ENCODE assay signal across 22 cellular contexts in the genomic region with DNA sequence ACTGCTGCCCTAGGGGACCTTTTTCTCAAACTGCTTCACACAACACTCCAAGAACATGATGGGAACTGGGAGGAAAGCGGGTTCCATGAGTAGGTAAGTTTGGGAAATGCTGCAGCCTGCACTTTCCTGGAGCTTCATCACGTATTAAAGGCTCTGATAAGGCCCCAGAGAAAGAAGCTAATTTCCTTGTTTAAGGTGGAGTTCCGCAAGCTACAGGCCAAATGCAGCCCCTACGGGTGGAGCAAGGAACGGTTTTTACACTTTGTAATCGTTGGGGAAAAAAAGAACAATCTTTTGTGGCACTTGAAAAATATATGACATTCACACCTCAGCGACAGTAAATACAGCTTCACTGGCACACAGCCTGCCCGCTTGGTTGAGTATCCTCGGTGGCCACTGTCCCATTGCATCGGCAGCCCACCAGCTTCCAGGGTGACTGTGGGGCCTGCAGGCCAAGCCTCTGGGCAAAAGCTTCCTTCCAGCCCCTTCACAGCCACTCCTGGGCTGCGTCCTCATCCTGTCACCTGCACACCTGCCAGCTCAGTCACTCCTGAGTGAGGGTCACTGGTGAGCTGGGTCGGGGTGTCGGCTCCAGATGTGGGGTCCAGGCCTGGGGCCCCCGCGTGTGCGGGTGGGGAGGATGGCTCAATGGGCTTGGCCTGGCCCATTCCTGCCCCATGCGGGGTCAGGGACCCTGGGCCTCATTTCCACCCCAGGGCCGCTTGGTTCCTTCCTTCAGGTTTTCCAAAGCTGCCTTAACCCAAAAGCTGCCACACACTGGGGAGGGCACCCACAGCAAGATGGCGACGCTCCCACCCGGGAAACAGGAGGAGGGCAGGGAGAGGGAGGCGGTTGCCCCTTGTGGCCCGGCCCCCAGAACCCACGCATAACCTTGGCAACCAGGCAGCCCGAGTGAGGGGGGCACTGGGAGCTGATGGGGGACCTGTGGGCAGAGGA. TPM values are rescaled to one million over a fixed set of nuclear protein-coding genes. Genes with fewer than 3 reads are reported as not detected.
DNase-seq lines count a peak whose midpoint lies in the region; ATAC-seq and TF ChIP-seq lines count a peak whose summit lies in the region.
"Had no signal": no experiment of that assay in that cellular context is flagged by ENCODE, and none has a peak within 500 bp of the region (broad histone marks: within the 10 kb centered on the region; RNA-seq: fewer than 3 reads in every experiment).

No MANE protein-coding gene starts in this region.

- H3K4me1 Mint-ChIP-seq in neural crest cell = peaks cover 6% of the 10 kb centered on the region
- peaks cover 5 to 32% (median 14%) of the 10 kb centered on the region in 4 donors for H3K4me1 Mint-ChIP-seq in CD4-positive, alpha-beta memory T cell
- H3K4me1 Mint-ChIP-seq: activated T-helper 17 cell treated with anti-CD3 and anti-CD28 coated beads, Interleukin-2, amount 50 U/mL, for 72 hours had no signal

- TF ChIP-seq CTCF in HEK293 (tag by site-specific recombination; IDR thresholded peaks at IDR 0.05) (no peak), neural crest cell (conservative IDR thresholded peaks at IDR 0.05) (peak; percentile 38)

- intact Hi-C loops in CD4-positive, alpha-beta memory T cell (cut with micrococcal nuclease) = no loop called here

- H3K9me3 ChIP-seq in HEK293 (ENCODE audit: control insufficient read depth, insufficient read depth, low read depth, low read length) = no peaks in the 10 kb centered on the region
- H3K9me3 ChIP-seq in duodenal mucosa (ENCODE audit: control insufficient read depth in 1 of 2, low read length in 2 of 2) = no peaks in the 10 kb centered on the region
- H3K9me3 ChIP-seq in CD4-positive, alpha-beta memory T cell (ENCODE audit: control insufficient read depth in 1 of 2, low read length in 2 of 2) = no peaks in the 10 kb centered on the region
- H3K9me3 ChIP-seq: esophagus squamous epithelium had no signal

- CTCF ChIA-PET in HEK293 (lab: Yijun Ruan, JAX) = interaction anchor here (0.5 to 0.9 kb wide), 2 partner anchors 10 to 1262 kb away, joined by 3 read pairs; no protein-coding TSS in a partner anchor
- CTCF ChIA-PET in CD4-positive, alpha-beta memory T cell (lab: Charles Lee; ENCODE audit: partially characterized antibody) = interaction anchor here (0.8 kb wide), 1 partner anchor 231 kb away, joined by 4 read pairs; no protein-coding TSS in a partner anchor

- H3K36me3 ChIP-seq in HEK293 (ENCODE audit: control insufficient read depth in 2 of 2, insufficient read depth in 1 of 2, low read length in 2 of 2) (no peaks in the 10 kb centered on the region), duodenal mucosa (ENCODE audit: control insufficient read depth in 1 of 2, insufficient read depth in 2 of 2, low read length in 2 of 2) (no peaks in the 10 kb centered on the region)
- no peaks in the 10 kb centered on the region for H3K36me3 ChIP-seq in CD4-positive, alpha-beta memory T cell (ENCODE audit: insufficient read depth, low read length)
- H3K36me3 ChIP-seq: esophagus squamous epithelium had no signal

- peaks cover 0 to 12% of the 10 kb centered on the region in 2 donors for H3K27me3 ChIP-seq in duodenal mucosa (ENCODE audit: control insufficient read depth in 1 of 2, insufficient read depth in 2 of 2, low read length in 2 of 2)
- H3K27me3 ChIP-seq in CD4-positive, alpha-beta memory T cell (ENCODE audit: insufficient read depth, low read length) = peaks cover 11% of the 10 kb centered on the region

- H3K27ac Mint-ChIP-seq in neural crest cell (ENCODE audit: unreplicated experiment) = no peak overlapping the region
- no peak overlapping the region for H3K27ac Mint-ChIP-seq in CD4-positive, alpha-beta memory T cell
- H3K27ac Mint-ChIP-seq: activated naive CD8-positive, alpha-beta T cell treated with anti-CD3 and anti-CD28 coated beads, Interleukin-2, amount 50 U/mL, for 24 hours; activated T-helper 17 cell treated with anti-CD3 and anti-CD28 coated beads, Interleukin-2, amount 50 U/mL, for 72 hours had no signal

- H3K4me3 ChIP-seq in HEK293 (ENCODE audit: low read depth, low read length) = no peak overlapping the region
- H3K4me3 ChIP-seq in duodenal mucosa (ENCODE audit: low read depth in 1 of 2, low read length in 2 of 2) = peak overlapping the region; percentile 79 to 84
- H3K4me3 ChIP-seq in CD4-positive, alpha-beta memory T cell (ENCODE audit: low read length in 2 of 2) = no peak overlapping the region
- H3K4me3 ChIP-seq: esophagus squamous epithelium had no signal

- H3K4me3 Mint-ChIP-seq in neural crest cell = no peak overlapping the region
- H3K4me3 Mint-ChIP-seq in CD4-positive, alpha-beta memory T cell = peak overlapping the region in 4 of 8 donors; percentile 18 to 61 (median 48)
- H3K4me3 Mint-ChIP-seq: activated naive CD8-positive, alpha-beta T cell treated with anti-CD3 and anti-CD28 coated beads, Interleukin-2, amount 50 U/mL, for 24 hours; activated T-helper 17 cell treated with anti-CD3 and anti-CD28 coated beads, Interleukin-2, amount 50 U/mL, for 72 hours had no signal

- peak; percentile 43 for DNase-seq in DMS 273 (lab: John Stamatoyannopoulos, UW; ENCODE audit: unreplicated experiment)
- DNase-seq in DMS 273 treated with DMSO at 0.1 percent for 48 hours (lab: John Stamatoyannopoulos, UW) = no peak
- DNase-seq in neural crest cell (ENCODE audit: low read depth, low spot score) = no peak
- no peak for DNase-seq in CD4-positive, alpha-beta memory T cell
- no peak for DNase-seq in stimulated activated CD4-positive, alpha-beta T cell treated with anti-CD3 and anti-CD28 coated beads, Interleukin-4, amount 100 ng/mL, for 24 hours
- DNase-seq: activated CD8-positive, alpha-beta memory T cell treated with anti-CD3 and anti-CD28 coated beads for 24 hours; activated naive CD8-positive, alpha-beta T cell treated with anti-CD3 and anti-CD28 coated beads, Interleukin-2, amount 50 U/mL, for 24 hours; caudate nucleus; DMS53; effector CD4-positive, alpha-beta T cell; esophagus squamous epithelium; head of caudate nucleus; MV-4-11; NCI-H2081 treated with DMSO at 0.1 percent for 48 hours; NCI-H524; SHP77 had no signal

- POLR2A ChIA-PET in HEK293 (lab: Yijun Ruan, JAX) = no interaction called here
- POLR2A ChIA-PET in CD4-positive, alpha-beta memory T cell (lab: Charles Lee; ENCODE audit: partially characterized antibody) = no interaction called here

- H3K27me3 Mint-ChIP-seq in neural crest cell (ENCODE audit: low read depth) = peaks cover 42% of the 10 kb centered on the region
- peaks cover 7% of the 10 kb centered on the region in 2 donors for H3K27me3 Mint-ChIP-seq in CD4-positive, alpha-beta memory T cell

- H3K9me3 Mint-ChIP-seq in neural crest cell = no peaks in the 10 kb centered on the region
- no peaks in the 10 kb centered on the region for H3K9me3 Mint-ChIP-seq in CD4-positive, alpha-beta memory T cell
- H3K9me3 Mint-ChIP-seq: activated naive CD8-positive, alpha-beta T cell treated with anti-CD3 and anti-CD28 coated beads, Interleukin-2, amount 50 U/mL, for 24 hours; activated T-helper 17 cell treated with anti-CD3 and anti-CD28 coated beads, Interleukin-2, amount 50 U/mL, for 72 hours had no signal

- H3K36me3 Mint-ChIP-seq in neural crest cell (ENCODE audit: low read depth) = no peaks in the 10 kb centered on the region
- H3K36me3 Mint-ChIP-seq in CD4-positive, alpha-beta memory T cell = no peaks in the 10 kb centered on the region

- H3K4me1 ChIP-seq in HEK293 (ENCODE audit: control insufficient read depth, insufficient read depth, low read length) (no peaks in the 10 kb centered on the region), duodenal mucosa (ENCODE audit: control insufficient read depth in 1 of 2, insufficient read depth in 2 of 2, low read length in 2 of 2) (peaks cover 3 to 43% of the 10 kb centered on the region in 2 donors)
- H3K4me1 ChIP-seq in CD4-positive, alpha-beta memory T cell (ENCODE audit: insufficient read depth, low read length) = peaks cover 34% of the 10 kb centered on the region

- no peak overlapping the region for H3K27ac ChIP-seq in HEK293 (ENCODE audit: extremely low read depth, low read depth, low read length)
- no peak overlapping the region for H3K27ac ChIP-seq in duodenal mucosa (ENCODE audit: low read depth, low read length)
- no peak overlapping the region for H3K27ac ChIP-seq in CD4-positive, alpha-beta memory T cell (ENCODE audit: low read depth, low read length)
- H3K27ac ChIP-seq: 22Rv1, C4-2B, esophagus squamous epithelium had no signal

- no peak for ATAC-seq in HG03280 (IDR thresholded peaks at IDR 0.05; ENCODE audit: unreplicated experiment)
- ATAC-seq: activated naive CD8-positive, alpha-beta T cell treated with anti-CD3 and anti-CD28 coated beads, Interleukin-2, amount 50 U/mL, for 24 hours; activated T-helper 17 cell treated with anti-CD3 and anti-CD28 coated beads, Interleukin-2, amount 50 U/mL, for 72 hours had no signal

- peak overlapping the region; percentile 84 to 86 for H3K9ac ChIP-seq in duodenal mucosa (ENCODE audit: low read depth in 1 of 2, low read length in 2 of 2)

TF ChIP-seq in HEK293, 187 proteins besides CTCF, POLR2A, EP300 and RAD21:
- TF ChIP-seq PRDM1 (tag by site-specific recombination; IDR thresholded peaks at IDR 0.05) (no peak), ZNF654 (tag by site-specific recombination; IDR thresholded peaks at IDR 0.05; ENCODE audit: low read depth) (no peak), ZNF777 (tag by site-specific recombination; IDR thresholded peaks at IDR 0.05; ENCODE audit: borderline replicate concordance) (no peak), ZNF239 (tag by site-specific recombination; IDR thresholded peaks at IDR 0.05) (peak; percentile 94), HOXD13 (CRISPR knock-in tag; IDR thresholded peaks at IDR 0.05; ENCODE audit: borderline replicate concordance) (no peak), ZNF596 (tag by site-specific recombination; IDR thresholded peaks at IDR 0.05) (no peak), ZXDB (tag by site-specific recombination; IDR thresholded peaks at IDR 0.05) (no peak), EGR2 (tag by site-specific recombination; IDR thresholded peaks at IDR 0.05; ENCODE audit: low read depth) (no peak)

RNA-seq across cellular contexts. Expression of a gene that starts 2.4 kb away (rescaled TPM):
- 0.23 and 0.66 TPM in 2 replicates for total RNA-seq in neural crest cell
- 1 to 10 TPM; 5.1 to 7.1 TPM for total RNA-seq in CD4-positive, alpha-beta memory T cell
- 1 to 10 TPM in 1 of 2 donors, under 1 TPM in 1; 0.77 to 2.1 TPM for polyA plus RNA-seq in CD4-positive, alpha-beta memory T cell

Comparison
In these comparisons a context has a peak if more than half of its experiments do, and no peak if none do; other contexts are left out.
1. H3K4me3 ChIP-seq: peak in duodenal mucosa (2 of 2); none in HEK293 (single experiment) and CD4-positive, alpha-beta memory T cell (0 of 2).